In the genomic region with DNA sequence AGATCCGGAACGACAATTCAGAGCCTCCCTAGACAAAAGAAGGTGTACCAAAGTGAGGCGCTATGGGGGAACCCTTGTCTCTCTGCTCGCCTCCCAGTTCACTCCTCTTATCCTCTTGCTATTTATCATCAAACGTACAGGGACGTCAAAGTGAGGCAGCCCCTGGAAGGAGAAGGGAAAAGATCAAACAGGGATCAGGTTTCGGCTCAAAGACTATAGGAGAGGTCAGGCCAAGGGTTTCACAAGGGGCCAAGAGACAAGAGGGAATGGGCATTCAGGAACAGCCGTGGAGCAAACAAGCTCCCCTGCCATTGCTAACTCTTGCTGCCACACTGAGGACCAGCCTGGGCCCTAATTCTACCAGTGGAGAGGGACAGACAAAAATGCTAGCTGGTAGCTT, we compare ENCODE assay signal across 16 cellular contexts.
DNase-seq lines count a peak whose midpoint lies in the region; ATAC-seq and TF ChIP-seq lines count a peak whose summit lies in the region.
"Had no signal": no experiment of that assay in that cellular context is flagged by ENCODE, and none has a peak within 500 bp of the region (broad histone marks: within the 10 kb centered on the region; RNA-seq: fewer than 3 reads in every experiment).

No MANE protein-coding gene starts in this region.

- no peaks in the 10 kb centered on the region for H3K9me3 Mint-ChIP-seq in HFFc6
- H3K9me3 Mint-ChIP-seq in T-helper 2 cell treated with Interferon-gamma antibody and Interleukin-4, amounts not matched to agents 5 μg/mL and 100 μg/mL, for 36 hours, result no peaks in the 10 kb centered on the region
- no peaks in the 10 kb centered on the region for H3K9me3 Mint-ChIP-seq in naive thymus-derived CD8-positive, alpha-beta T cell

- H3K36me3 Mint-ChIP-seq in HFFc6 (ENCODE audit: low read depth), result peaks cover 58% of the 10 kb centered on the region
- H3K36me3 Mint-ChIP-seq in T-helper 2 cell treated with Interferon-gamma antibody and Interleukin-4, amounts not matched to agents 5 μg/mL and 100 μg/mL, for 36 hours (ENCODE audit: low read depth), result no peaks in the 10 kb centered on the region
- peaks cover 0 to 27% (median 0%) of the 10 kb centered on the region in 3 donors for H3K36me3 Mint-ChIP-seq in naive thymus-derived CD8-positive, alpha-beta T cell

- no peak overlapping the region for H4K5ac ChIP-seq in mesendoderm (ENCODE audit: low read length)

- no peak overlapping the region for H2BK5ac ChIP-seq in mesendoderm (ENCODE audit: low read length)

- peak overlapping the region; percentile 16 for H3K27ac ChIP-seq in ectodermal cell (ENCODE audit: insufficient read depth, low read depth, low read length, poor library complexity, severe bottlenecking)
- H3K27ac ChIP-seq in mesendoderm (ENCODE audit: low read depth, low read length), result no peak overlapping the region
- peak overlapping the region; percentile 19 to 65 for H3K27ac ChIP-seq in thoracic aorta
- H3K27ac ChIP-seq: PC-9 had no signal

- H3K23ac ChIP-seq in mesendoderm (ENCODE audit: low read length), result no peak overlapping the region

- H3K4me3 ChIP-seq in ectodermal cell (ENCODE audit: insufficient read depth, low read depth, low read length), result no peak overlapping the region
- no peak overlapping the region for H3K4me3 ChIP-seq in mesendoderm (ENCODE audit: low read length)
- no peak overlapping the region for H3K4me3 ChIP-seq in thoracic aorta
- H3K4me3 ChIP-seq: HAP-1, PC-9 had no signal

- H3K18ac ChIP-seq in mesendoderm (ENCODE audit: low read length), result no peak overlapping the region

- H3K27ac Mint-ChIP-seq in HFFc6, result peak overlapping the region; percentile 34; the same call in 1 of the 2 replicates
- H3K27ac Mint-ChIP-seq in T-helper 2 cell treated with Interferon-gamma antibody and Interleukin-4, amounts not matched to agents 5 μg/mL and 100 μg/mL, for 36 hours, result no peak overlapping the region
- no peak overlapping the region for H3K27ac Mint-ChIP-seq in naive thymus-derived CD8-positive, alpha-beta T cell

- no peaks in the 10 kb centered on the region for H3K79me2 ChIP-seq in mesendoderm (ENCODE audit: control insufficient read depth, insufficient read depth, low read length)

- H3K9ac ChIP-seq in mesendoderm (ENCODE audit: low read length), result no peak overlapping the region

- H3K79me1 ChIP-seq in mesendoderm (ENCODE audit: low read length), result no peaks in the 10 kb centered on the region

- H2BK120ac ChIP-seq in mesendoderm (ENCODE audit: low read depth, low read length), result no peak overlapping the region

- peak overlapping the region; percentile 25; the same call in 1 of the 2 replicates for H3K4me3 Mint-ChIP-seq in HFFc6
- H3K4me3 Mint-ChIP-seq in T-helper 2 cell treated with Interferon-gamma antibody and Interleukin-4, amounts not matched to agents 5 μg/mL and 100 μg/mL, for 36 hours, result no peak overlapping the region
- H3K4me3 Mint-ChIP-seq in naive thymus-derived CD8-positive, alpha-beta T cell, result no peak overlapping the region

- no peak overlapping the region for H3K4me2 ChIP-seq in mesendoderm (ENCODE audit: low read length)
- H3K4me2 ChIP-seq: PC-9 had no signal

- H3K36me3 ChIP-seq in ectodermal cell (ENCODE audit: control insufficient read depth, insufficient read depth, low read length) (no peaks in the 10 kb centered on the region), mesendoderm (ENCODE audit: control insufficient read depth, insufficient read depth, low read length) (no peaks in the 10 kb centered on the region), thoracic aorta (no peaks in the 10 kb centered on the region)
- H3K36me3 ChIP-seq: HAP-1 had no signal

- peaks cover 13% of the 10 kb centered on the region for H3K4me1 ChIP-seq in ectodermal cell (ENCODE audit: control insufficient read depth, insufficient read depth, low read length)
- peaks cover 2% of the 10 kb centered on the region for H3K4me1 ChIP-seq in mesendoderm (ENCODE audit: control insufficient read depth, low read depth, low read length)
- peaks cover 9 to 13% of the 10 kb centered on the region in 2 donors for H3K4me1 ChIP-seq in thoracic aorta (ENCODE audit: control insufficient read depth in 1 of 2, low read depth in 2 of 2)
- H3K4me1 ChIP-seq: Caco-2, HAP-1 had no signal

- H3K4me1 Mint-ChIP-seq in HFFc6 (ENCODE audit: low read depth), result peaks cover 82% of the 10 kb centered on the region
- no peaks in the 10 kb centered on the region for H3K4me1 Mint-ChIP-seq in T-helper 2 cell treated with Interferon-gamma antibody and Interleukin-4, amounts not matched to agents 5 μg/mL and 100 μg/mL, for 36 hours (ENCODE audit: low read depth)
- H3K4me1 Mint-ChIP-seq in naive thymus-derived CD8-positive, alpha-beta T cell, result no peaks in the 10 kb centered on the region

- no peaks in the 10 kb centered on the region for H3K27me3 ChIP-seq in ectodermal cell (ENCODE audit: control insufficient read depth, insufficient read depth, low read length, poor library complexity, severe bottlenecking)
- H3K27me3 ChIP-seq in mesendoderm (ENCODE audit: insufficient read depth, low read length, poor library complexity), result no peaks in the 10 kb centered on the region
- H3K27me3 ChIP-seq in thoracic aorta (replicated peaks; ENCODE audit: insufficient read depth), result no peaks in the 10 kb centered on the region

- H3K9me3 ChIP-seq in ectodermal cell (ENCODE audit: control insufficient read depth, low read length), result no peaks in the 10 kb centered on the region
- H3K9me3 ChIP-seq in thoracic aorta, result no peaks in the 10 kb centered on the region
- H3K9me3 ChIP-seq: Caco-2, HAP-1 had no signal

- peaks cover 2% of the 10 kb centered on the region; the same call in 1 of the 2 replicates for H3K27me3 Mint-ChIP-seq in HFFc6 (ENCODE audit: insufficient read depth)
- no peaks in the 10 kb centered on the region for H3K27me3 Mint-ChIP-seq in T-helper 2 cell treated with Interferon-gamma antibody and Interleukin-4, amounts not matched to agents 5 μg/mL and 100 μg/mL, for 36 hours (ENCODE audit: low read depth)
- H3K27me3 Mint-ChIP-seq in naive thymus-derived CD8-positive, alpha-beta T cell, result no peaks in the 10 kb centered on the region

- POLR2A ChIA-PET in naive thymus-derived CD8-positive, alpha-beta T cell (lab: Charles Lee), result no interaction called here

- H2AK5ac ChIP-seq in mesendoderm (ENCODE audit: low read length), result no peak overlapping the region

- H3K56ac ChIP-seq in mesendoderm (ENCODE audit: low read length), result no peak overlapping the region

- TF ChIP-seq CTCF in HFFc6 (IDR thresholded peaks at IDR 0.05) (no peak), thoracic aorta (IDR thresholded peaks at IDR 0.05) (no peak)

- WGBS in ectodermal cell, 2 experiments, result 50 to 53% methylated on average over 8 of the region's 8 CpGs
- WGBS in mesendoderm (ENCODE audit: extremely low coverage, insufficient coverage, low lambda C conversion rate), result no CpG with 5 or more reads among the region's 8 CpGs

- DNase-seq in HFFc6, result no peak
- no peak for DNase-seq in mesendoderm
- no peak for DNase-seq in thoracic aorta (ENCODE audit: low spot score)
- no peak for DNase-seq in AG20443 (ENCODE audit: low spot score)
- no peak for DNase-seq in T-helper 2 cell treated with Interferon-gamma antibody and Interleukin-4, amounts not matched to agents 5 μg/mL and 100 μg/mL, for 36 hours (ENCODE audit: low spot score)
- no peak for DNase-seq in naive thymus-derived CD8-positive, alpha-beta T cell
- DNase-seq in activated effector memory CD4-positive, alpha-beta T cell treated with anti-CD3 and anti-CD28 coated beads, Interleukin-2, amount 50 U/mL, for 16 hours, result no peak
- DNase-seq: Caco-2, DMS153, NCI-H1048, NCI-H1436 treated with DMSO at 0.1 percent for 48 hours, NCI-H2029 treated with DMSO at 0.1 percent for 48 hours, NCI-H748 treated with DMSO at 0.1 percent for 48 hours, PC-9 had no signal

- no peak overlapping the region for H4K8ac ChIP-seq in mesendoderm (ENCODE audit: low read depth, low read length)

- no peak overlapping the region for H3K4ac ChIP-seq in mesendoderm (ENCODE audit: low read depth, low read length)

- peak overlapping the region; percentile 23 for H2BK15ac ChIP-seq in mesendoderm (replicated peaks; ENCODE audit: low read depth)

- ATAC-seq in thoracic aorta (ENCODE audit: insufficient number of reproducible peaks, low FRiP score, low read depth), result no peak
- ATAC-seq in naive thymus-derived CD8-positive, alpha-beta T cell, result no peak
